Comparison of ENCODE assay signal across 21 cellular contexts in the genomic region with DNA sequence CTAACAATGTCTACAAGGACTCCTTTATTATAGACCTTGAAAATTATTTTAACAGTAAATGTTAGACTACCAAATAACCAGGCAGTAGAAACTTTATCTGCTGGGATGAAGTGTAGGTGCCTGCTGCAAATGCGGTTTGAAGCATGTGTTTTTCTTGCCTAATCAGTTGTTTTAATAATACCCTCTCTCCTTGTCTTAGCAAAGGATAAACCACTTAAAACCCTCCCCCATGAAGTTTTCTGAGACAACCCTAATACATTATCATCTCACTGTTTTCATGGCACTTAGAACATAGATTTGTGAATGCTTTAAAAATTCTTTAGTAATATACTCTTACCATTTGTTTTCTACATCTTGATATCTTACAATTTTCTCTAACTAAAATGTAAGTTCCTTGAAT.
DNase-seq lines count a peak whose midpoint lies in the region; ATAC-seq and TF ChIP-seq lines count a peak whose summit lies in the region.
"Had no signal": no experiment of that assay in that cellular context is flagged by ENCODE, and none has a peak within 500 bp of the region (broad histone marks: within the 10 kb centered on the region; RNA-seq: fewer than 3 reads in every experiment).

No MANE protein-coding gene starts in this region.

- no peaks in the 10 kb centered on the region for H3K27me3 ChIP-seq in transverse colon

- in situ Hi-C loops in transverse colon (cut with MboI; ENCODE audit: low pct_ligation_motif_present in 1 of 4, low pct_unique_long_range_greater_than_20kb in 1 of 4, low sequenced_read_pairs in 3 of 4), result no loop called here

- H3K36me3 ChIP-seq in transverse colon, result no peaks in the 10 kb centered on the region

- peak; percentile 15 for DNase-seq in NCI-H2227 treated with DMSO at 0.1 percent for 48 hours (lab: John Stamatoyannopoulos, UW)
- DNase-seq in NCI-H2227 (lab: John Stamatoyannopoulos, UW; ENCODE audit: unreplicated experiment), result no peak
- DNase-seq in NCI-H82 treated with DMSO at 0.1 percent for 48 hours (lab: John Stamatoyannopoulos, UW; ENCODE audit: unreplicated experiment), result peak; percentile 87
- peak; percentile 0 for DNase-seq in amniotic epithelial cell (ENCODE audit: low read depth)
- no peak for DNase-seq in transverse colon
- no peak for DNase-seq in activated CD8-positive, alpha-beta T cell treated with anti-CD3 and anti-CD28 coated beads, Interleukin-2, amount 10 ng/mL, durations not matched to agents 7 days and 5 days
- DNase-seq: AML-193; Caco-2; CD4-positive, alpha-beta T cell; DMS153; DMS79; GDM1; HCEC 1CT; HFFc6 had no signal

- no peaks in the 10 kb centered on the region for H3K9me3 Mint-ChIP-seq in nephron
- H3K9me3 Mint-ChIP-seq in activated CD8-positive, alpha-beta T cell treated with anti-CD3 and anti-CD28 coated beads, Interleukin-2, amount 10 ng/mL, durations not matched to agents 7 days and 5 days (ENCODE audit: insufficient read depth), result peaks cover 8% of the 10 kb centered on the region
- H3K9me3 Mint-ChIP-seq: GM23338 had no signal

- peak overlapping the region; percentile 82 to 93 (median 85) for H3K27ac Mint-ChIP-seq in nephron
- no peak overlapping the region for H3K27ac Mint-ChIP-seq in activated CD8-positive, alpha-beta T cell treated with anti-CD3 and anti-CD28 coated beads, Interleukin-2, amount 10 ng/mL, durations not matched to agents 7 days and 5 days
- H3K27ac Mint-ChIP-seq: CD4-positive, alpha-beta T cell; GM23338; HFFc6 had no signal

- intact Hi-C loops in transverse colon (cut with DNase I; ENCODE audit: low total_unique reads), result no loop called here

- ATAC-seq in activated CD8-positive, alpha-beta T cell treated with anti-CD3 and anti-CD28 coated beads, Interleukin-2, amount 10 ng/mL, durations not matched to agents 7 days and 5 days, result no peak
- no peak for ATAC-seq in GM21786 (IDR thresholded peaks at IDR 0.05; ENCODE audit: unreplicated experiment)
- ATAC-seq: A549, GM23338 had no signal

- H3K36me3 Mint-ChIP-seq in nephron (ENCODE audit: low read depth), result peaks cover 30% of the 10 kb centered on the region
- no peaks in the 10 kb centered on the region for H3K36me3 Mint-ChIP-seq in activated CD8-positive, alpha-beta T cell treated with anti-CD3 and anti-CD28 coated beads, Interleukin-2, amount 10 ng/mL, durations not matched to agents 7 days and 5 days (ENCODE audit: low read depth)

- POLR2A ChIA-PET in activated CD8-positive, alpha-beta T cell treated with anti-CD3 and anti-CD28 coated beads, Interleukin-2, amount 10 ng/mL, durations not matched to agents 7 days and 5 days (lab: Charles Lee), result no interaction called here

- 82% methylated on average over 1 of the region's 1 CpG for WGBS in transverse colon (ENCODE audit: low coverage in 1 of 2), 2 donors

- H3K9me3 ChIP-seq in transverse colon, result no peaks in the 10 kb centered on the region
- H3K9me3 ChIP-seq: A549, Caco-2 had no signal

- H3K27ac ChIP-seq in transverse colon, result no peak overlapping the region
- H3K27ac ChIP-seq: 22Rv1, A549, C4-2B, HL-60 had no signal

- H3K4me3 Mint-ChIP-seq in nephron, result no peak overlapping the region
- H3K4me3 Mint-ChIP-seq in activated CD8-positive, alpha-beta T cell treated with anti-CD3 and anti-CD28 coated beads, Interleukin-2, amount 10 ng/mL, durations not matched to agents 7 days and 5 days, result no peak overlapping the region
- H3K4me3 Mint-ChIP-seq: CD4-positive, alpha-beta T cell; GM23338; HFFc6 had no signal

- TF ChIP-seq CTCF in nephron (IDR thresholded peaks at IDR 0.05; ENCODE audit: unreplicated experiment in 3 of 3) (no peak), transverse colon (IDR thresholded peaks at IDR 0.05) (no peak)

- no peaks in the 10 kb centered on the region for H3K27me3 Mint-ChIP-seq in nephron (ENCODE audit: low read depth)
- no peaks in the 10 kb centered on the region for H3K27me3 Mint-ChIP-seq in activated CD8-positive, alpha-beta T cell treated with anti-CD3 and anti-CD28 coated beads, Interleukin-2, amount 10 ng/mL, durations not matched to agents 7 days and 5 days (ENCODE audit: low read depth)
- H3K27me3 Mint-ChIP-seq: CD4-positive, alpha-beta T cell had no signal

- peaks cover 14% of the 10 kb centered on the region for H3K4me1 Mint-ChIP-seq in nephron
- H3K4me1 Mint-ChIP-seq in activated CD8-positive, alpha-beta T cell treated with anti-CD3 and anti-CD28 coated beads, Interleukin-2, amount 10 ng/mL, durations not matched to agents 7 days and 5 days (ENCODE audit: low read depth), result no peaks in the 10 kb centered on the region

- no peak for TF ChIP-seq POLR2A in transverse colon (IDR thresholded peaks at IDR 0.05)

- H3K4me1 ChIP-seq in transverse colon, result no peaks in the 10 kb centered on the region
- H3K4me1 ChIP-seq: A549, Caco-2 had no signal

- no peak overlapping the region for H3K4me3 ChIP-seq in transverse colon
- H3K4me3 ChIP-seq: A549, GM23338 had no signal

- CTCF ChIA-PET in activated CD8-positive, alpha-beta T cell treated with anti-CD3 and anti-CD28 coated beads, Interleukin-2, amount 10 ng/mL, durations not matched to agents 7 days and 5 days (lab: Charles Lee), result no interaction called here

- no peak for TF ChIP-seq EP300 in transverse colon (IDR thresholded peaks at IDR 0.05; ENCODE audit: low read depth)

Comparison
In these comparisons a context has a peak if more than half of its experiments do, and no peak if none do; other contexts are left out.
1. DNase-seq: peak in NCI-H2227 treated with DMSO at 0.1 percent for 48 hours (single experiment), NCI-H82 treated with DMSO at 0.1 percent for 48 hours (single experiment) and amniotic epithelial cell (single experiment); none in NCI-H2227 (single experiment), transverse colon (single experiment) and activated CD8-positive, alpha-beta T cell treated with anti-CD3 and anti-CD28 coated beads, Interleukin-2, amount 10 ng/mL, durations not matched to agents 7 days and 5 days (single experiment).